ENCODE assay signal across 27 cellular contexts in genomic region chr7:88268858-88269257, GRCh38. TPM values are rescaled to one million over a fixed set of nuclear protein-coding genes. Genes with fewer than 3 reads are reported as not detected.
A peak's percentile ranks its signal among the peaks of the same experiment; 100 is the strongest.
DNase-seq lines count a peak whose midpoint lies in the region; ATAC-seq, FAIRE-seq and TF ChIP-seq lines count a peak whose summit lies in the region.
"Had no signal": no experiment of that assay in that cellular context is flagged by ENCODE, and none has a peak within 500 bp of the region (broad histone marks: within the 10 kb centered on the region; RNA-seq: fewer than 3 reads in every experiment).

No MANE protein-coding gene starts in this region.

- H2AFZ ChIP-seq in HepG2 (ENCODE audit: low read length), result no peak overlapping the region

- H3K9me3 ChIP-seq in right lobe of liver (no peaks in the 10 kb centered on the region), HepG2 (ENCODE audit: low read length) (no peaks in the 10 kb centered on the region), left lung (no peaks in the 10 kb centered on the region), endodermal cell (ENCODE audit: control insufficient read depth, low read length) (no peaks in the 10 kb centered on the region)
- H3K9me3 ChIP-seq: A549, gastroesophageal sphincter, tibial artery had no signal

- no peak overlapping the region for H3K27ac Mint-ChIP-seq in endodermal cell
- H3K27ac Mint-ChIP-seq: activated CD4-positive, alpha-beta T cell treated with anti-CD3 and anti-CD28 coated beads for 36 hours; dendritic cell treated with granulocyte-macrophage colony-stimulating factor and Interleukin-4, amounts not matched to agents 40 ng/mL and 50 ng/mL, for 4 days; natural killer cell had no signal

- H3K36me3 ChIP-seq in right lobe of liver, result no peaks in the 10 kb centered on the region
- H3K36me3 ChIP-seq in HepG2 (replicated peaks in 1 of 2; ENCODE audit: control insufficient read depth in 1 of 2, insufficient read depth in 2 of 2, low read length in 2 of 2), result no peaks in the 10 kb centered on the region
- no peaks in the 10 kb centered on the region for H3K36me3 ChIP-seq in left lung
- H3K36me3 ChIP-seq in endodermal cell (ENCODE audit: control insufficient read depth, insufficient read depth, low read length), result no peaks in the 10 kb centered on the region
- H3K36me3 ChIP-seq: gastroesophageal sphincter, tibial artery had no signal

- no TSS peak for BruUV-seq in HepG2 (replicated peaks; lab: Mats Ljungman, UMichigan)

- ATAC-seq in right lobe of liver (peak; percentile 22 to 66 (median 60)), HepG2 (no peak), left lung (peak; percentile 58), HG02678 (IDR thresholded peaks at IDR 0.05; ENCODE audit: unreplicated experiment) (no peak), GM18861 (IDR thresholded peaks at IDR 0.05; ENCODE audit: unreplicated experiment) (no peak)
- ATAC-seq: A549; activated CD4-positive, alpha-beta T cell treated with anti-CD3 and anti-CD28 coated beads for 36 hours; gastroesophageal sphincter; left lobe of liver had no signal

- H3K36me3 Mint-ChIP-seq in endodermal cell (ENCODE audit: low read depth), result no peaks in the 10 kb centered on the region
- H3K36me3 Mint-ChIP-seq: natural killer cell had no signal

- H3K27me3 ChIP-seq in right lobe of liver (no peaks in the 10 kb centered on the region), HepG2 (ENCODE audit: control insufficient read depth in 1 of 2, insufficient read depth in 2 of 2, low read length in 2 of 2) (no peaks in the 10 kb centered on the region), left lung (no peaks in the 10 kb centered on the region), endodermal cell (ENCODE audit: control insufficient read depth, insufficient read depth, low read length, poor library complexity, severe bottlenecking) (no peaks in the 10 kb centered on the region)
- H3K27me3 ChIP-seq: gastroesophageal sphincter, tibial artery had no signal

- intact Hi-C loops in right lobe of liver (cut with DNase I), result no loop called here
- intact Hi-C loops in HepG2 (cut with micrococcal nuclease; ENCODE audit: unreplicated experiment), result no loop called here
- intact Hi-C loops in left lung (cut with DNase I), result no loop called here

- H3K9ac ChIP-seq in HepG2 (ENCODE audit: insufficient read depth, low read depth, low read length) (no peak overlapping the region), endodermal cell (ENCODE audit: extremely low read depth, low read length, poor library complexity, severe bottlenecking) (no peak overlapping the region)

- no peak overlapping the region for H3K4me2 ChIP-seq in HepG2 (ENCODE audit: low read depth, low read length)
- H3K4me2 ChIP-seq: A549 had no signal

- H3K4me3 ChIP-seq in right lobe of liver (no peak overlapping the region), HepG2 (replicated peaks in 1 of 3; ENCODE audit: insufficient read depth in 1 of 3, low read depth in 2 of 3, low read length in 3 of 3) (no peak overlapping the region), left lung (no peak overlapping the region), endodermal cell (ENCODE audit: low read length) (no peak overlapping the region)
- H3K4me3 ChIP-seq: A549, gastroesophageal sphincter, tibial artery had no signal

- CTCF ChIA-PET in HepG2 (lab: Yijun Ruan, JAX; ENCODE audit: low intra/inter-chr PET ratio, low total read pairs), result no interaction called here

- H3K4me1 ChIP-seq in right lobe of liver (no peaks in the 10 kb centered on the region), HepG2 (ENCODE audit: insufficient read depth, low read length) (no peaks in the 10 kb centered on the region), left lung (peaks cover 0 to 18% of the 10 kb centered on the region in 2 donors), endodermal cell (ENCODE audit: control insufficient read depth, insufficient read depth, low read length) (peaks cover 6% of the 10 kb centered on the region)
- H3K4me1 ChIP-seq: A549, gastroesophageal sphincter, tibial artery had no signal

- TF ChIP-seq POLR2A in right lobe of liver (IDR thresholded peaks at IDR 0.05) (no peak), HepG2 (IDR thresholded peaks at IDR 0.05; ENCODE audit: insufficient read depth in 1 of 2, low read depth in 2 of 2, low read length in 2 of 2) (no peak)

- no peaks in the 10 kb centered on the region for H3K79me2 ChIP-seq in HepG2 (ENCODE audit: insufficient read depth, low read length)

- WGBS in right lobe of liver (ENCODE audit: insufficient coverage, low coverage, low lambda C conversion rate, missing lambda C conversion rate), result 30% methylated on average over 2 of the region's 2 CpGs
- 0% methylated on average over 2 of the region's 2 CpGs for WGBS in HepG2 (ENCODE audit: low lambda C conversion rate)
- WGBS in endodermal cell (ENCODE audit: insufficient coverage in 1 of 2, insufficient read length in 1 of 2), 2 experiments, result 86 to 92% methylated on average over 2 of the region's 2 CpGs

- TF ChIP-seq CTCF in right lobe of liver (IDR thresholded peaks at IDR 0.05), result no peak
- no peak for TF ChIP-seq CTCF in HepG2 (CRISPR knock-in tag; IDR thresholded peaks at IDR 0.05)
- TF ChIP-seq CTCF in left lung (IDR thresholded peaks at IDR 0.05), result no peak
- no peak for TF ChIP-seq CTCF in endodermal cell (conservative IDR thresholded peaks at IDR 0.05)

- no peak for TF ChIP-seq EP300 in HepG2 (IDR thresholded peaks at IDR 0.05; ENCODE audit: low read depth in 2 of 2, low read length in 2 of 2)
- no peak for TF ChIP-seq EP300 in HepG2 (CRISPR knock-in tag; IDR thresholded peaks at IDR 0.05; ENCODE audit: borderline replicate concordance)

- H4K20me1 ChIP-seq in HepG2 (ENCODE audit: insufficient read depth, low read length), result no peaks in the 10 kb centered on the region

- H3K9me3 Mint-ChIP-seq in endodermal cell, result peaks cover 13% of the 10 kb centered on the region
- H3K9me3 Mint-ChIP-seq: central memory CD8-positive, alpha-beta T cell; natural killer cell had no signal

- in situ Hi-C loops in HepG2 (cut with HindIII; ENCODE audit: extremely low pct_ligation_motif_present, low pct_unique_long_range_greater_than_20kb), result no loop called here

- peaks cover 19% of the 10 kb centered on the region for H3K4me1 Mint-ChIP-seq in endodermal cell
- H3K4me1 Mint-ChIP-seq: activated CD4-positive, alpha-beta T cell treated with anti-CD3 and anti-CD28 coated beads for 36 hours; central memory CD8-positive, alpha-beta T cell; natural killer cell had no signal

- H3K27me3 Mint-ChIP-seq in endodermal cell (ENCODE audit: insufficient read depth), result no peaks in the 10 kb centered on the region
- H3K27me3 Mint-ChIP-seq: central memory CD8-positive, alpha-beta T cell; dendritic cell treated with granulocyte-macrophage colony-stimulating factor and Interleukin-4, amounts not matched to agents 40 ng/mL and 50 ng/mL, for 4 days had no signal

- no peak for FAIRE-seq in HepG2 (lab: Jason Lieb, UNC)
- FAIRE-seq: A549, endometrium, H1, small intestine had no signal

- POLR2A ChIA-PET in HepG2 (lab: Yijun Ruan, JAX), result no interaction called here

- DNase-seq in right lobe of liver (no peak), HepG2 (ENCODE audit: low spot score) (no peak), SKM-1 (lab: John Stamatoyannopoulos, UW; ENCODE audit: unreplicated experiment) (peak; percentile 70), left lung (no peak), endodermal cell (no peak)
- no peak for DNase-seq in stimulated activated CD4-positive, alpha-beta T cell treated with anti-CD3 and anti-CD28 coated beads, Interleukin-2, amount 100 ng/mL, for 48 hours
- DNase-seq: activated CD4-positive, alpha-beta T cell treated with anti-CD3 and anti-CD28 coated beads for 36 hours; activated effector memory CD4-positive, alpha-beta T cell treated with anti-CD3 and anti-CD28 coated beads, Interleukin-2, amount 50 U/mL, for 16 hours; DMS153; midbrain; natural killer cell; NCI-H1417; NCI-H2081 treated with DMSO at 0.1 percent for 48 hours; NCI-H345; NCI-H774; small intestine; stimulated activated CD4-positive, alpha-beta T cell treated with anti-CD3 and anti-CD28 coated beads, Interleukin-1b, Interleukin-23, amount 100 ng/mL, for 48 hours; tibial artery had no signal

- TF ChIP-seq RAD21 in HepG2 (CRISPR knock-in tag; IDR thresholded peaks at IDR 0.05), result no peak

- H3K27ac ChIP-seq in right lobe of liver, result no peak overlapping the region
- H3K27ac ChIP-seq in HepG2 (ENCODE audit: extremely low read length, insufficient read depth, low read length), result no peak overlapping the region
- peak overlapping the region in 1 of 2 donors; percentile 43 for H3K27ac ChIP-seq in left lung
- H3K27ac ChIP-seq in endodermal cell (ENCODE audit: low read depth, low read length), result no peak overlapping the region
- H3K27ac ChIP-seq: A549, gastroesophageal sphincter, tibial artery had no signal

- H3K4me3 Mint-ChIP-seq in endodermal cell, result no peak overlapping the region
- H3K4me3 Mint-ChIP-seq: activated CD4-positive, alpha-beta T cell treated with anti-CD3 and anti-CD28 coated beads for 36 hours; central memory CD8-positive, alpha-beta T cell; dendritic cell treated with granulocyte-macrophage colony-stimulating factor and Interleukin-4, amounts not matched to agents 40 ng/mL and 50 ng/mL, for 4 days; natural killer cell had no signal

RNA-seq across cellular contexts. Expression of gene STEAP4, which starts 37.8 kb away (rescaled TPM):
- 100 to 1,000 TPM in 1 of 6 experiments, 10 to 100 TPM in 5; 16.3 to 158 (median 22.9) TPM for total RNA-seq in right lobe of liver
- not detected in 2 replicates for total RNA-seq in HepG2 (2016; rRNA removed; fragmentation: Illumina TruSeq; extraction: Trizol)
- not detected in 2 replicates for total RNA-seq in HepG2 (2016; cell fraction: cytosol; rRNA removed; fragmentation: Illumina TruSeq; extraction: Trizol; ENCODE audit: low read depth)
- not detected in 2 replicates for total RNA-seq in HepG2 (2016; cell fraction: insoluble cytoplasmic fraction; rRNA removed; fragmentation: Illumina TruSeq; extraction: Trizol)
- total RNA-seq in HepG2 (2016; cell fraction: membrane; rRNA removed; fragmentation: Illumina TruSeq; extraction: Trizol), result not detected in 2 replicates
- not detected in 2 replicates for total RNA-seq in HepG2 (2016; cell fraction: nucleus; rRNA removed; fragmentation: Illumina TruSeq; extraction: Trizol)
- not detected in 2 replicates for polyA plus RNA-seq in HepG2 (2011; rRNA removed)
- polyA plus RNA-seq in HepG2 (2011; cell fraction: cytosol; rRNA removed), result not detected in 2 replicates
- polyA plus RNA-seq in HepG2 (2011; cell fraction: nucleus; rRNA removed), result not detected in 2 replicates
- not detected in 2 replicates for polyA plus RNA-seq in HepG2 (2012)
- not detected in 2 replicates for polyA plus RNA-seq in HepG2 (2016; cell fraction: cytosol; fragmentation: Illumina TruSeq; extraction: Trizol; ENCODE audit: low read depth)
- polyA plus RNA-seq in HepG2 (2016; cell fraction: insoluble cytoplasmic fraction; fragmentation: Illumina TruSeq; extraction: Trizol; ENCODE audit: low read depth), result not detected in 2 replicates
- not detected in 2 replicates for polyA plus RNA-seq in HepG2 (2016; cell fraction: membrane; fragmentation: Illumina TruSeq; extraction: Trizol; ENCODE audit: low read depth)
- polyA plus RNA-seq in HepG2 (2016; cell fraction: nucleus; fragmentation: Illumina TruSeq; extraction: Trizol; ENCODE audit: insufficient read depth, low read depth), result not detected in 2 replicates
- 19.2 TPM in 1 of 2 replicates, not detected in the other for polyA minus RNA-seq in HepG2 (2011; rRNA and poly(A)+ RNA removed; ENCODE audit: low replicate concordance)
- polyA minus RNA-seq in HepG2 (2011; cell fraction: cytosol; rRNA and poly(A)+ RNA removed), result not detected in 2 replicates
- polyA minus RNA-seq in HepG2 (2011; cell fraction: nucleus; rRNA and poly(A)+ RNA removed), result not detected in 2 replicates
- total RNA-seq in left lung, result 100 to 1,000 TPM in 1 of 2 donors, 10 to 100 TPM in 1; 93.0 to 149 TPM
- not detected for total RNA-seq in endodermal cell
- not detected for polyA plus RNA-seq in endodermal cell (2013, experiment 1 of 2)
- not detected for polyA plus RNA-seq in endodermal cell (2013, experiment 2 of 2)
- total RNA-seq: activated CD4-positive, alpha-beta T cell treated with anti-CD3 and anti-CD28 coated beads for 36 hours; H1 had no signal
- polyA plus RNA-seq: A549 had no signal

RNA-seq across cellular contexts. Expression of gene SRI, which starts 49.0 kb away (rescaled TPM):
- total RNA-seq in right lobe of liver (10 to 100 TPM; 12.5 to 41.3 (median 23.3) TPM), HepG2 (2016; rRNA removed; fragmentation: Illumina TruSeq; extraction: Trizol) (0.33 TPM in 1 of 2 replicates, not detected in the other), left lung (100 to 1,000 TPM; 121 to 124 TPM), endodermal cell (10 to 100 TPM; 89.9 to 94.7 TPM)
- total RNA-seq in HepG2 (2016; cell fraction: cytosol; rRNA removed; fragmentation: Illumina TruSeq; extraction: Trizol; ENCODE audit: low read depth), result not detected in 2 replicates
- 0.51 TPM in 1 of 2 replicates, not detected in the other for total RNA-seq in HepG2 (2016; cell fraction: insoluble cytoplasmic fraction; rRNA removed; fragmentation: Illumina TruSeq; extraction: Trizol)
- total RNA-seq in HepG2 (2016; cell fraction: membrane; rRNA removed; fragmentation: Illumina TruSeq; extraction: Trizol), result not detected in 2 replicates
- total RNA-seq in HepG2 (2016; cell fraction: nucleus; rRNA removed; fragmentation: Illumina TruSeq; extraction: Trizol), result not detected in 2 replicates
- 0.37 TPM in 1 of 2 replicates, not detected in the other for polyA plus RNA-seq in HepG2 (2011; rRNA removed)
- 0.13 and 0.21 TPM in 2 replicates for polyA plus RNA-seq in HepG2 (2011; cell fraction: cytosol; rRNA removed)
- polyA plus RNA-seq in HepG2 (2011; cell fraction: nucleus; rRNA removed), result 0.43 TPM in 1 of 2 replicates, not detected in the other
- not detected in 2 replicates for polyA plus RNA-seq in HepG2 (2012)
- not detected in 2 replicates for polyA plus RNA-seq in HepG2 (2016; cell fraction: cytosol; fragmentation: Illumina TruSeq; extraction: Trizol; ENCODE audit: low read depth)
- 0.29 TPM in 1 of 2 replicates, not detected in the other for polyA plus RNA-seq in HepG2 (2016; cell fraction: insoluble cytoplasmic fraction; fragmentation: Illumina TruSeq; extraction: Trizol; ENCODE audit: low read depth)
- polyA plus RNA-seq in HepG2 (2016; cell fraction: membrane; fragmentation: Illumina TruSeq; extraction: Trizol; ENCODE audit: low read depth), result not detected in 2 replicates
- not detected in 2 replicates for polyA plus RNA-seq in HepG2 (2016; cell fraction: nucleus; fragmentation: Illumina TruSeq; extraction: Trizol; ENCODE audit: insufficient read depth, low read depth)
- 30.8 TPM in 1 of 2 replicates, not detected in the other for polyA minus RNA-seq in HepG2 (2011; rRNA and poly(A)+ RNA removed; ENCODE audit: low replicate concordance)
- not detected in 2 replicates for polyA minus RNA-seq in HepG2 (2011; cell fraction: cytosol; rRNA and poly(A)+ RNA removed)
- not detected in 2 replicates for polyA minus RNA-seq in HepG2 (2011; cell fraction: nucleus; rRNA and poly(A)+ RNA removed)
- polyA plus RNA-seq in endodermal cell (2013, experiment 1 of 2), result 156 TPM
- polyA plus RNA-seq in endodermal cell (2013, experiment 2 of 2), result 129 TPM

Comparison
In these comparisons a context has a peak if more than half of its experiments do, and no peak if none do; other contexts are left out.
1. ATAC-seq: peak in right lobe of liver (4 of 4) and left lung (single experiment); none in HepG2 (single experiment), HG02678 (single experiment) and GM18861 (single experiment).
2. RNA of gene STEAP4, which starts 37.8 kb away (total RNA-seq): 93.0 to 149 TPM in left lung and 16.3 to 158 TPM in right lobe of liver; not detected in HepG2 and not detected in endodermal cell; every median in the first group is over 10 times any median in the second.
3. RNA of gene SRI, which starts 49.0 kb away (total RNA-seq): 121 to 124 TPM in left lung, 89.9 to 94.7 TPM in endodermal cell and 12.5 to 41.3 TPM in right lobe of liver; 0.33 to 0.51 TPM in HepG2; every median in the first group is over 4 times any median in the second.